13 cellular contexts compared by ENCODE assay signal in genomic region chr10:121077331-121077730, GRCh38.
DNase-seq lines count a peak whose midpoint lies in the region; ATAC-seq, FAIRE-seq and TF ChIP-seq lines count a peak whose summit lies in the region.
"Had no signal": no experiment of that assay in that cellular context is flagged by ENCODE, and none has a peak within 500 bp of the region (broad histone marks: within the 10 kb centered on the region; RNA-seq: fewer than 3 reads in every experiment).

No MANE protein-coding gene starts in this region.

- H3K4me1 ChIP-seq in left lung, result peaks cover 3% of the 10 kb centered on the region in 2 donors
- H3K4me1 ChIP-seq in transverse colon, result peaks cover 23 to 48% (median 27%) of the 10 kb centered on the region in 4 donors

- in situ Hi-C loops in transverse colon (cut with MboI; ENCODE audit: low pct_ligation_motif_present in 1 of 4, low pct_unique_long_range_greater_than_20kb in 1 of 4, low sequenced_read_pairs in 3 of 4), result no loop called here

- no peak for FAIRE-seq in bronchial epithelial cell (lab: Jason Lieb, UNC)

- TF ChIP-seq CTCF in bronchial epithelial cell (IDR thresholded peaks at IDR 0.05; ENCODE audit: insufficient read depth, low read length, severe bottlenecking), result no peak
- TF ChIP-seq CTCF in left lung (IDR thresholded peaks at IDR 0.05), result no peak
- no peak for TF ChIP-seq CTCF in transverse colon (IDR thresholded peaks at IDR 0.05)
- no peak for TF ChIP-seq CTCF in Calu3 (IDR thresholded peaks at IDR 0.05; ENCODE audit: unreplicated experiment)

- H3K9me3 ChIP-seq in left lung (no peaks in the 10 kb centered on the region), transverse colon (no peaks in the 10 kb centered on the region)

- no peaks in the 10 kb centered on the region for H3K36me3 ChIP-seq in bronchial epithelial cell (ENCODE audit: control insufficient read depth, insufficient read depth, low read length)
- H3K36me3 ChIP-seq in left lung, result no peaks in the 10 kb centered on the region
- H3K36me3 ChIP-seq in transverse colon, result no peaks in the 10 kb centered on the region

- DNase-seq in NCI-H226 (peak; percentile 84), bronchial epithelial cell (ENCODE audit: low read depth) (peak; percentile 79), left lung (peak in 1 of 2 donors; percentile 49), transverse colon (peak; percentile 25), Calu3 (no peak), D341Med (ENCODE audit: low spot score) (no peak), posterior vena cava (ENCODE audit: low spot score) (no peak)
- DNase-seq: activated CD4-positive, alpha-beta T cell treated with anti-CD3 and anti-CD28 coated beads, Interleukin-2, amount 50 U/mL, for 4 hours; activated naive CD4-positive, alpha-beta T cell treated with anti-CD3 and anti-CD28 coated beads for 36 hours; foreskin fibroblast had no signal

- WGBS in transverse colon (ENCODE audit: low coverage in 1 of 2), 2 donors, result 68 to 77% methylated on average over 5 to 8 of the region's 8 CpGs

- no peak for TF ChIP-seq POLR2A in transverse colon (IDR thresholded peaks at IDR 0.05)

- no peak overlapping the region for H3K27ac Mint-ChIP-seq in Calu3 (ENCODE audit: unreplicated experiment)
- H3K27ac Mint-ChIP-seq in activated T-helper 17 cell treated with anti-CD3 and anti-CD28 coated beads, Interleukin-2, amount 50 U/mL, for 72 hours, result no peak overlapping the region
- H3K27ac Mint-ChIP-seq: activated naive CD4-positive, alpha-beta T cell treated with anti-CD3 and anti-CD28 coated beads for 36 hours; memory B cell; T-helper 1 cell treated with Interleukin-12 subunit alpha and Interleukin-12 subunit beta and Interleukin-4 antibody, amounts not matched to agents 30 μg/mL and 1 μg/mL, for 36 hours had no signal

- no TSS peak for BruUV-seq in Calu3 (replicated peaks; lab: Mats Ljungman, UMichigan)

- TF ChIP-seq EP300 in transverse colon (IDR thresholded peaks at IDR 0.05; ENCODE audit: low read depth), result no peak

- CTCF ChIA-PET in Calu3 (lab: Charles Lee), result no interaction called here

- H3K27me3 Mint-ChIP-seq in Calu3 (ENCODE audit: unreplicated experiment), result no peaks in the 10 kb centered on the region
- H3K27me3 Mint-ChIP-seq in activated T-helper 17 cell treated with anti-CD3 and anti-CD28 coated beads, Interleukin-2, amount 50 U/mL, for 72 hours, result peaks cover 16% of the 10 kb centered on the region
- H3K27me3 Mint-ChIP-seq: memory B cell had no signal

- H3K9me3 Mint-ChIP-seq in Calu3 (ENCODE audit: low read depth, unreplicated experiment), result no peaks in the 10 kb centered on the region
- no peaks in the 10 kb centered on the region for H3K9me3 Mint-ChIP-seq in activated T-helper 17 cell treated with anti-CD3 and anti-CD28 coated beads, Interleukin-2, amount 50 U/mL, for 72 hours
- H3K9me3 Mint-ChIP-seq: activated naive CD4-positive, alpha-beta T cell treated with anti-CD3 and anti-CD28 coated beads for 36 hours; memory B cell; T-helper 1 cell treated with Interleukin-12 subunit alpha and Interleukin-12 subunit beta and Interleukin-4 antibody, amounts not matched to agents 30 μg/mL and 1 μg/mL, for 36 hours had no signal

- ATAC-seq in left lung, result peak; percentile 70
- ATAC-seq in activated T-helper 17 cell treated with anti-CD3 and anti-CD28 coated beads, Interleukin-2, amount 50 U/mL, for 72 hours (replicated peaks), result no peak

- intact Hi-C loops in left lung (cut with DNase I), result no loop called here
- intact Hi-C loops in transverse colon (cut with DNase I; ENCODE audit: low total_unique reads), result no loop called here
- intact Hi-C loops in Calu3 (cut with micrococcal nuclease; ENCODE audit: unreplicated experiment), result no loop called here
- intact Hi-C loops in posterior vena cava (cut with DNase I), result no loop called here

- H3K27me3 ChIP-seq in bronchial epithelial cell (ENCODE audit: control insufficient read depth, insufficient read depth, low read length) (no peaks in the 10 kb centered on the region), left lung (peaks cover 0 to 6% of the 10 kb centered on the region in 2 donors), transverse colon (no peaks in the 10 kb centered on the region)

- H3K4me3 ChIP-seq in bronchial epithelial cell (ENCODE audit: low read depth, low read length) (no peak overlapping the region), left lung (no peak overlapping the region), transverse colon (no peak overlapping the region)

- peak overlapping the region; percentile 48 to 56 for H3K27ac ChIP-seq in left lung
- H3K27ac ChIP-seq in transverse colon, result peak overlapping the region; percentile 5 to 69 (median 43)

- no peak overlapping the region for H3K4me3 Mint-ChIP-seq in Calu3 (ENCODE audit: low read depth, unreplicated experiment)
- no peak overlapping the region for H3K4me3 Mint-ChIP-seq in activated T-helper 17 cell treated with anti-CD3 and anti-CD28 coated beads, Interleukin-2, amount 50 U/mL, for 72 hours
- H3K4me3 Mint-ChIP-seq: activated naive CD4-positive, alpha-beta T cell treated with anti-CD3 and anti-CD28 coated beads for 36 hours; memory B cell; T-helper 1 cell treated with Interleukin-12 subunit alpha and Interleukin-12 subunit beta and Interleukin-4 antibody, amounts not matched to agents 30 μg/mL and 1 μg/mL, for 36 hours had no signal

- no peaks in the 10 kb centered on the region for H3K36me3 Mint-ChIP-seq in Calu3 (ENCODE audit: insufficient read depth, unreplicated experiment)
- H3K36me3 Mint-ChIP-seq in activated T-helper 17 cell treated with anti-CD3 and anti-CD28 coated beads, Interleukin-2, amount 50 U/mL, for 72 hours (ENCODE audit: low read depth), result no peaks in the 10 kb centered on the region
- H3K36me3 Mint-ChIP-seq: memory B cell had no signal

- H3K4me1 Mint-ChIP-seq in Calu3 (ENCODE audit: low read depth, unreplicated experiment), result peaks cover 12% of the 10 kb centered on the region
- H3K4me1 Mint-ChIP-seq in activated T-helper 17 cell treated with anti-CD3 and anti-CD28 coated beads, Interleukin-2, amount 50 U/mL, for 72 hours, result no peaks in the 10 kb centered on the region
- H3K4me1 Mint-ChIP-seq: memory B cell had no signal

Comparison
In these comparisons a context has a peak if more than half of its experiments do, and no peak if none do; other contexts are left out.
1. DNase-seq: peak in NCI-H226 (single experiment), bronchial epithelial cell (single experiment) and transverse colon (single experiment); none in Calu3 (single experiment), D341Med (single experiment) and posterior vena cava (single experiment).